ENCODE assay signal across 9 cellular contexts in the genomic region with DNA sequence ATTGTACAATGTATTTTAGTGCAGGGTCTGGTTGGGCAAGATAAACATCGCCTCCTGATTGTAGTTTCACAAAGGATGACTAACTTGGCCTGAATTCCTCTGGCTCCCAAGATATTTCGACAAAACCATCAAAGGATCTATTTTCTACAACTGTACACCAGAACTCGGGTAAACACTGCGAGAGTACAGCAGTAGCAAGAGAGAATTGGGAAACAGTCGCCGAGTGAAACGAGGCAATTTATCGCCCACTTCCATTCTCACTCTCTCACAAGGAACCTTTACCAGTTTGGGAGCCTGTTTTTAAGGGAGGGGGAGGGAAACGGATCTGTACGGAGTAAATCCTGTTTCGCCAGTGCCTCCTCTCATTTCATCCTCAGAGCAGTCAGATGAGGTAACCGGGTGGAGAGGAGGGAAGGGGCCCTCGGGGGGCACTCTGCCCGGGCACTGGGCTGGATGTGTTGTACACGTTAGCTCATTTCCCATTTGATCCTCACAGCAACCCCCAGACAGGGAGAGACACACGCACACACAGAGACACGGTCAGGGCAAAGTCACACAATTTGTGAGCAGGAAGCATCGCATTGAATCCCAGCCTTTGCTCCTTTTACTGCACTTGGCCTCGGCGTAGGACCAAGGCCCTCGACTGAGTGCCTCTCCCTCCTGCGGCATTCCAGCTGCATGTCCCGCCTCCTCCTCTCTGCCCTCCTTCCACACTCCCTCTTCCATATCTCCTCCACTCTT.
DNase-seq lines count a peak whose midpoint lies in the region; ATAC-seq and TF ChIP-seq lines count a peak whose summit lies in the region.
"Had no signal": no experiment of that assay in that cellular context is flagged by ENCODE, and none has a peak within 500 bp of the region (broad histone marks: within the 10 kb centered on the region; RNA-seq: fewer than 3 reads in every experiment).

No MANE protein-coding gene starts in this region.

- DNase-seq in GM23338 (ENCODE audit: low spot score): peak; percentile 47
- DNase-seq in T1000 (lab: John Stamatoyannopoulos, UW): peak; percentile 22
- peak; percentile 76 to 81 for DNase-seq in foreskin keratinocyte
- DNase-seq in putamen (ENCODE audit: low spot score): peak; percentile 52
- no peak for DNase-seq in OCI-M2 (lab: John Stamatoyannopoulos, UW; ENCODE audit: unreplicated experiment)
- no peak for DNase-seq in KG1 (lab: John Stamatoyannopoulos, UW)

- no peaks in the 10 kb centered on the region for H3K27me3 ChIP-seq in GM23338 (ENCODE audit: insufficient read depth)
- no peaks in the 10 kb centered on the region for H3K27me3 ChIP-seq in foreskin keratinocyte

- H3K36me3 Mint-ChIP-seq in GM23338 (ENCODE audit: low read depth): no peaks in the 10 kb centered on the region

- H3K27ac ChIP-seq in GM23338 (ENCODE audit: low read depth): no peak overlapping the region
- H3K27ac ChIP-seq in foreskin keratinocyte: peak overlapping the region; percentile 53

- H3K36me3 ChIP-seq in GM23338 (ENCODE audit: insufficient read depth): no peaks in the 10 kb centered on the region

- no peak overlapping the region for H3K27ac Mint-ChIP-seq in GM23338
- H3K27ac Mint-ChIP-seq: IgD-negative memory B cell had no signal

- H3K79me2 ChIP-seq in GM23338 (replicated peaks; ENCODE audit: insufficient read depth): no peaks in the 10 kb centered on the region

- peak; percentile 50 for ATAC-seq in GM23338
- peak; percentile 23 for ATAC-seq in foreskin keratinocyte
- ATAC-seq in activated CD4-positive, CD25-positive, alpha-beta regulatory T cell treated with anti-CD3 and anti-CD28 coated beads, Interleukin-2, amount 50 U/mL, for 24 hours: no peak
- no peak for ATAC-seq in HG02588 (IDR thresholded peaks at IDR 0.05; ENCODE audit: unreplicated experiment)

- no peaks in the 10 kb centered on the region for H3K9me3 Mint-ChIP-seq in GM23338

- H3K9me2 ChIP-seq in GM23338 (ENCODE audit: insufficient read depth): 0 out of 2 replicates have a peak, but pooled peaks cover 3% of the 10 kb centered on the region

- H3K4me3 Mint-ChIP-seq in GM23338: no peak overlapping the region

- TF ChIP-seq CTCF in GM23338 (conservative IDR thresholded peaks at IDR 0.05; ENCODE audit: low read depth in 2 of 2): no peak
- no peak for TF ChIP-seq CTCF in foreskin keratinocyte (conservative IDR thresholded peaks at IDR 0.05)

- no peak overlapping the region for H3K4me3 ChIP-seq in GM23338

- peaks cover 33% of the 10 kb centered on the region for H3K4me1 Mint-ChIP-seq in GM23338

- peak overlapping the region; percentile 48; the same call in 1 of the 2 replicates for H3K4me2 ChIP-seq in GM23338

- H3F3A ChIP-seq in GM23338 (replicated peaks; ENCODE audit: low read depth): no peaks in the 10 kb centered on the region

- H2AFZ ChIP-seq in GM23338: peak overlapping the region; percentile 92

- H3K4me1 ChIP-seq in GM23338 (ENCODE audit: insufficient read depth) (peaks cover 13% of the 10 kb centered on the region), foreskin keratinocyte (peaks cover 12% of the 10 kb centered on the region)

- H3K27me3 Mint-ChIP-seq in GM23338 (ENCODE audit: insufficient read depth, low read depth, poor library complexity): peaks cover 12% of the 10 kb centered on the region

- H4K20me1 ChIP-seq in GM23338 (replicated peaks; ENCODE audit: insufficient read depth): no peaks in the 10 kb centered on the region

TF ChIP-seq in GM23338, 12 proteins besides CTCF, POLR2A, EP300 and RAD21 (continues in another document):
- TF ChIP-seq STAT1 (IDR thresholded peaks at IDR 0.05; ENCODE audit: unreplicated experiment) (no peak), JUNB (IDR thresholded peaks at IDR 0.05; ENCODE audit: unreplicated experiment) (no peak), POLR2AphosphoS5 (IDR thresholded peaks at IDR 0.05; ENCODE audit: low read depth) (no peak), EZH2phosphoT487 (IDR thresholded peaks at IDR 0.05; ENCODE audit: unreplicated experiment) (no peak), CREB1 (CRISPR knock-in tag; IDR thresholded peaks at IDR 0.05; ENCODE audit: low read depth) (no peak), ZNF331 (CRISPR knock-in tag; IDR thresholded peaks at IDR 0.05; ENCODE audit: low read depth) (no peak), EZH2 (IDR thresholded peaks at IDR 0.05; ENCODE audit: low read depth, unreplicated experiment) (no peak)
- TF ChIP-seq, protein P1, sequence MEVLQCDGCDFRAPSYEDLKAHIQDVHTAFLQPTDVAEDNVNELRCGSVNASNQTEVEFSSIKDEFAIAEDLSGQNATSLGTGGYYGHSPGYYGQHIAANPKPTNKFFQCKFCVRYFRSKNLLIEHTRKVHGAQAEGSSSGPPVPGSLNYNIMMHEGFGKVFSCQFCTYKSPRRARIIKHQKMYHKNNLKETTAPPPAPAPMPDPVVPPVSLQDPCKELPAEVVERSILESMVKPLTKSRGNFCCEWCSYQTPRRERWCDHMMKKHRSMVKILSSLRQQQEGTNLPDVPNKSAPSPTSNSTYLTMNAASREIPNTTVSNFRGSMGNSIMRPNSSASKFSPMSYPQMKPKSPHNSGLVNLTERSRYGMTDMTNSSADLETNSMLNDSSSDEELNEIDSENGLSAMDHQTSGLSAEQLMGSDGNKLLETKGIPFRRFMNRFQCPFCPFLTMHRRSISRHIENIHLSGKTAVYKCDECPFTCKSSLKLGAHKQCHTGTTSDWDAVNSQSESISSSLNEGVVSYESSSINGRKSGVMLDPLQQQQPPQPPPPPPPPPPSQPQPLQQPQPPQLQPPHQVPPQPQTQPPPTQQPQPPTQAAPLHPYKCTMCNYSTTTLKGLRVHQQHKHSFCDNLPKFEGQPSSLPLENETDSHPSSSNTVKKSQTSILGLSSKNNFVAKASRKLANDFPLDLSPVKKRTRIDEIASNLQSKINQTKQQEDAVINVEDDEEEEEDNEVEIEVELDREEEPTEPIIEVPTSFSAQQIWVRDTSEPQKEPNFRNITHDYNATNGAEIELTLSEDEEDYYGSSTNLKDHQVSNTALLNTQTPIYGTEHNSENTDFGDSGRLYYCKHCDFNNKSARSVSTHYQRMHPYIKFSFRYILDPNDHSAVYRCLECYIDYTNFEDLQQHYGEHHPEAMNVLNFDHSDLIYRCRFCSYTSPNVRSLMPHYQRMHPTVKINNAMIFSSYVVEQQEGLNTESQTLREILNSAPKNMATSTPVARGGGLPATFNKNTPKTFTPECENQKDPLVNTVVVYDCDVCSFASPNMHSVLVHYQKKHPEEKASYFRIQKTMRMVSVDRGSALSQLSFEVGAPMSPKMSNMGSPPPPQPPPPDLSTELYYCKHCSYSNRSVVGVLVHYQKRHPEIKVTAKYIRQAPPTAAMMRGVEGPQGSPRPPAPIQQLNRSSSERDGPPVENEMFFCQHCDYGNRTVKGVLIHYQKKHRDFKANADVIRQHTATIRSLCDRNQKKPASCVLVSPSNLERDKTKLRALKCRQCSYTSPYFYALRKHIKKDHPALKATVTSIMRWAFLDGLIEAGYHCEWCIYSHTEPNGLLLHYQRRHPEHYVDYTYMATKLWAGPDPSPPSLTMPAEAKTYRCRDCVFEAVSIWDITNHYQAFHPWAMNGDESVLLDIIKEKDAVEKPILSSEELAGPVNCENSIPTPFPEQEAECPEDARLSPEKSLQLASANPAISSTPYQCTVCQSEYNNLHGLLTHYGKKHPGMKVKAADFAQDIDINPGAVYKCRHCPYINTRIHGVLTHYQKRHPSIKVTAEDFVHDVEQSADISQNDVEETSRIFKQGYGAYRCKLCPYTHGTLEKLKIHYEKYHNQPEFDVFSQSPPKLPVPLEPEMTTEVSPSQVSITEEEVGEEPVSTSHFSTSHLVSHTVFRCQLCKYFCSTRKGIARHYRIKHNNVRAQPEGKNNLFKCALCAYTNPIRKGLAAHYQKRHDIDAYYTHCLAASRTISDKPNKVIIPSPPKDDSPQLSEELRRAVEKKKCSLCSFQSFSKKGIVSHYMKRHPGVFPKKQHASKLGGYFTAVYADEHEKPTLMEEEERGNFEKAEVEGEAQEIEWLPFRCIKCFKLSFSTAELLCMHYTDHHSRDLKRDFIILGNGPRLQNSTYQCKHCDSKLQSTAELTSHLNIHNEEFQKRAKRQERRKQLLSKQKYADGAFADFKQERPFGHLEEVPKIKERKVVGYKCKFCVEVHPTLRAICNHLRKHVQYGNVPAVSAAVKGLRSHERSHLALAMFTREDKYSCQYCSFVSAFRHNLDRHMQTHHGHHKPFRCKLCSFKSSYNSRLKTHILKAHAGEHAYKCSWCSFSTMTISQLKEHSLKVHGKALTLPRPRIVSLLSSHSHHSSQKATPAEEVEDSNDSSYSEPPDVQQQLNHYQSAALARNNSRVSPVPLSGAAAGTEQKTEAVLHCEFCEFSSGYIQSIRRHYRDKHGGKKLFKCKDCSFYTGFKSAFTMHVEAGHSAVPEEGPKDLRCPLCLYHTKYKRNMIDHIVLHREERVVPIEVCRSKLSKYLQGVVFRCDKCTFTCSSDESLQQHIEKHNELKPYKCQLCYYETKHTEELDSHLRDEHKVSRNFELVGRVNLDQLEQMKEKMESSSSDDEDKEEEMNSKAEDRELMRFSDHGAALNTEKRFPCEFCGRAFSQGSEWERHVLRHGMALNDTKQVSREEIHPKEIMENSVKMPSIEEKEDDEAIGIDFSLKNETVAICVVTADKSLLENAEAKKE (CRISPR knock-in tag; IDR thresholded peaks at IDR 0.05): no peak
- TF ChIP-seq, protein P2, sequence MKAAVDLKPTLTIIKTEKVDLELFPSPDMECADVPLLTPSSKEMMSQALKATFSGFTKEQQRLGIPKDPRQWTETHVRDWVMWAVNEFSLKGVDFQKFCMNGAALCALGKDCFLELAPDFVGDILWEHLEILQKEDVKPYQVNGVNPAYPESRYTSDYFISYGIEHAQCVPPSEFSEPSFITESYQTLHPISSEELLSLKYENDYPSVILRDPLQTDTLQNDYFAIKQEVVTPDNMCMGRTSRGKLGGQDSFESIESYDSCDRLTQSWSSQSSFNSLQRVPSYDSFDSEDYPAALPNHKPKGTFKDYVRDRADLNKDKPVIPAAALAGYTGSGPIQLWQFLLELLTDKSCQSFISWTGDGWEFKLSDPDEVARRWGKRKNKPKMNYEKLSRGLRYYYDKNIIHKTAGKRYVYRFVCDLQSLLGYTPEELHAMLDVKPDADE (IDR thresholded peaks at IDR 0.05): no peak

Comparison
In these comparisons a context has a peak if more than half of its experiments do, and no peak if none do; other contexts are left out.
1. ATAC-seq: peak in GM23338 (single experiment) and foreskin keratinocyte (single experiment); none in activated CD4-positive, CD25-positive, alpha-beta regulatory T cell treated with anti-CD3 and anti-CD28 coated beads, Interleukin-2, amount 50 U/mL, for 24 hours (0 of 2) and HG02588 (single experiment).
2. DNase-seq: peak in GM23338 (single experiment), T1000 (single experiment), foreskin keratinocyte (2 of 2) and putamen (single experiment); none in OCI-M2 (single experiment) and KG1 (single experiment).